In the genomic region with DNA sequence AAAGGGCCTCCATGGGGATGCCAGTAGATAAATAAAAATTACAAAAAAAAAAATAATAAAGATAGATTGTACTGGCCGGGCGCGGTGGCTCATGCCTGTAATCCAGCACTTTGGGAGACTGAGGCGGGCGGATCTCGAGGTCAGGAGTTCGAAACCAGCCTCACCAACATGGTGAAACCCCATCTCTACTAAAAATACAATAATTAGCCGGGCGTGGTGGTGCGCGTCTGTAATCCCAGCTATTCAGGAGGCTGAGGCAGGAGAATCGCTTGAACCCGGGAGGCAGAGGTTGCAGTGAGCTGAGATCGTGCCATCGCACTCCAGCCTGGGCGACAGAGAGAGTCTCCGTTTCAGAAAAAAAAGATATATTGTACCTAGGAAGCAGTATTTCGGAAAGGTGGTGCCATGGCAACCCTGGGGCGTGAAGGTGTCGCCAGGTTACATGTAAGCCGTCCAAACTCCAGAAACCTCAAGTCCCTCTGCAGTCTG, we compare ENCODE assay signal across 9 cellular contexts. TPM values are rescaled to one million over a fixed set of nuclear protein-coding genes. Genes with fewer than 3 reads are reported as not detected.
DNase-seq lines count a peak whose midpoint lies in the region; ATAC-seq and TF ChIP-seq lines count a peak whose summit lies in the region.
"Not testable (repeated sequence)": the region's sequence is repeated elsewhere in the genome, so short reads cannot be mapped to it uniquely, and the experiment has no call there.
"Had no signal": no experiment of that assay in that cellular context is flagged by ENCODE, and none has a peak within 500 bp of the region (broad histone marks: within the 10 kb centered on the region; RNA-seq: fewer than 3 reads in every experiment).

No MANE protein-coding gene starts in this region.

- in situ Hi-C loops in transverse colon (cut with MboI; ENCODE audit: low pct_ligation_motif_present in 1 of 4, low pct_unique_long_range_greater_than_20kb in 1 of 4, low sequenced_read_pairs in 3 of 4), result not testable (repeated sequence)

- H3K27me3 Mint-ChIP-seq in CD4-positive, alpha-beta memory T cell; effector memory CD8-positive, alpha-beta T cell: not testable (repeated sequence)

- peaks cover 7 to 24% of the 10 kb centered on the region in 2 donors for H3K36me3 Mint-ChIP-seq in CD4-positive, alpha-beta memory T cell
- H3K36me3 Mint-ChIP-seq in activated naive CD4-positive, alpha-beta T cell treated with anti-CD3 and anti-CD28 coated beads, Interleukin-2, amount 50 U/mL, for 72 hours, result peaks cover 15 to 19% of the 10 kb centered on the region in 2 donors
- peaks cover 26% of the 10 kb centered on the region for H3K36me3 Mint-ChIP-seq in effector memory CD8-positive, alpha-beta T cell (ENCODE audit: insufficient read depth)

- H3K27ac Mint-ChIP-seq in CD4-positive, alpha-beta memory T cell, result peak overlapping the region; percentile 100
- H3K27ac Mint-ChIP-seq in activated naive CD4-positive, alpha-beta T cell treated with anti-CD3 and anti-CD28 coated beads, Interleukin-2, amount 50 U/mL, for 72 hours, result peak overlapping the region; percentile 96 to 100
- peak overlapping the region; percentile 95 to 98 for H3K27ac Mint-ChIP-seq in effector memory CD8-positive, alpha-beta T cell

- CTCF ChIA-PET in CD4-positive, alpha-beta memory T cell (lab: Charles Lee; ENCODE audit: partially characterized antibody), result interaction anchor here (1.0 to 2.1 kb wide), 5 partner anchors 62 to 573 kb away, joined by 3 to 28 read pairs (median 5); partner anchors contain the start of genes H3-3A, LBR and SRP9

- H3K4me3 ChIP-seq in CD4-positive, alpha-beta memory T cell (ENCODE audit: low read length in 2 of 2), result peak overlapping the region in 1 of 2 donors; percentile 99
- H3K4me3 ChIP-seq in Loucy (ENCODE audit: low read length, poor library complexity, severe bottlenecking), result peak overlapping the region; percentile 69
- H3K4me3 ChIP-seq in lung, skin epidermis: not testable (repeated sequence)
- H3K4me3 ChIP-seq in transverse colon, result peak overlapping the region in 1 of 4 donors; percentile 78

- not testable (repeated sequence) for TF ChIP-seq CTCF in Loucy (conservative IDR thresholded peaks at IDR 0.05; ENCODE audit: low read length); VCaP (conservative IDR thresholded peaks at IDR 0.05); lung (IDR thresholded peaks at IDR 0.05; ENCODE audit: control extremely low read depth, extremely low read depth); transverse colon (IDR thresholded peaks at IDR 0.05)

- DNase-seq in CD4-positive, alpha-beta memory T cell, result peak in 1 of 5 donors; percentile 28
- DNase-seq in activated naive CD4-positive, alpha-beta T cell treated with anti-CD3 and anti-CD28 coated beads, Interleukin-2, amount 50 U/mL, for 72 hours (ENCODE audit: low spot score in 2 of 2); effector memory CD8-positive, alpha-beta T cell; lung (ENCODE audit: low spot score); transverse colon: not testable (repeated sequence)

- H3K9me3 Mint-ChIP-seq in CD4-positive, alpha-beta memory T cell; activated naive CD4-positive, alpha-beta T cell treated with anti-CD3 and anti-CD28 coated beads, Interleukin-2, amount 50 U/mL, for 72 hours; effector memory CD8-positive, alpha-beta T cell: not testable (repeated sequence)

- H3K36me3 ChIP-seq in CD4-positive, alpha-beta memory T cell (ENCODE audit: insufficient read depth, low read length); Loucy (ENCODE audit: insufficient read depth, low read length); lung (ENCODE audit: control insufficient read depth in 2 of 2, insufficient read depth in 2 of 2, low read length in 2 of 2); transverse colon: not testable (repeated sequence)

- peaks cover 59% of the 10 kb centered on the region for H3K79me2 ChIP-seq in Loucy (ENCODE audit: insufficient read depth, low read length)

- H3F3A ChIP-seq in Loucy (ENCODE audit: low read depth), result peaks cover 20% of the 10 kb centered on the region

- intact Hi-C loops in CD4-positive, alpha-beta memory T cell (cut with micrococcal nuclease); transverse colon (cut with DNase I; ENCODE audit: low total_unique reads): not testable (repeated sequence)

- TF ChIP-seq EP300 in transverse colon (IDR thresholded peaks at IDR 0.05; ENCODE audit: low read depth), result not testable (repeated sequence)

- H3K9me2 ChIP-seq in Loucy (replicated peaks; ENCODE audit: low read depth, low read length), result not testable (repeated sequence)

- not testable (repeated sequence) for TF ChIP-seq POLR2A in transverse colon (IDR thresholded peaks at IDR 0.05)

- WGBS in lung, 2 donors, result 79 to 88% methylated on average over 21 of the region's 21 CpGs
- 89 to 90% methylated on average over 11 to 21 of the region's 21 CpGs for WGBS in transverse colon (ENCODE audit: low coverage in 1 of 2), 2 donors

- H3K4me2 ChIP-seq in Loucy (ENCODE audit: low read depth, low read length, poor library complexity, severe bottlenecking), result peak overlapping the region; percentile 82

- peaks cover 45 to 71% (median 58%) of the 10 kb centered on the region in 4 donors for H3K4me1 Mint-ChIP-seq in CD4-positive, alpha-beta memory T cell
- peaks cover 45 to 50% of the 10 kb centered on the region in 2 donors for H3K4me1 Mint-ChIP-seq in effector memory CD8-positive, alpha-beta T cell (ENCODE audit: low read depth in 2 of 2)

- H3K9me3 ChIP-seq in CD4-positive, alpha-beta memory T cell (ENCODE audit: control insufficient read depth in 1 of 2, low read length in 2 of 2); Loucy (ENCODE audit: insufficient read depth, low read depth, low read length); lung (ENCODE audit: control insufficient read depth in 2 of 2, insufficient read depth in 1 of 2, low read length in 1 of 2); transverse colon: not testable (repeated sequence)

- not testable (repeated sequence) for ATAC-seq in activated naive CD4-positive, alpha-beta T cell treated with anti-CD3 and anti-CD28 coated beads, Interleukin-2, amount 50 U/mL, for 72 hours; effector memory CD8-positive, alpha-beta T cell (replicated peaks); lung (ENCODE audit: insufficient read depth, low FRiP score)

- POLR2A ChIA-PET in CD4-positive, alpha-beta memory T cell (lab: Charles Lee; ENCODE audit: partially characterized antibody), result interaction anchor here (0.5 to 22.3 kb wide), 28 partner anchors 10 to 940 kb away, joined by 3 to 614 read pairs (median 8); partner anchors contain the start of genes ACBD3, COQ8A, H3-3A and LBR

- H3K27ac ChIP-seq in CD4-positive, alpha-beta memory T cell (ENCODE audit: low read depth, low read length), result peak overlapping the region; percentile 98
- H3K27ac ChIP-seq in VCaP (peak overlapping the region; percentile 89), lung (ENCODE audit: low read depth in 1 of 2, low read length in 1 of 2) (peak overlapping the region; percentile 99 to 100), skin epidermis (peak overlapping the region in 20 of 21 experiments; percentile 93 to 99 (median 96)), transverse colon (peak overlapping the region; percentile 96 to 100 (median 97))

- H4K20me1 ChIP-seq in Loucy (ENCODE audit: insufficient read depth, low read length, poor library complexity, severe bottlenecking), result peaks cover 27% of the 10 kb centered on the region

- peak overlapping the region in 6 of 8 donors; percentile 2 to 100 (median 100) for H3K4me3 Mint-ChIP-seq in CD4-positive, alpha-beta memory T cell
- peak overlapping the region; percentile 88 to 94 for H3K4me3 Mint-ChIP-seq in effector memory CD8-positive, alpha-beta T cell

- H3K9ac ChIP-seq in Loucy (ENCODE audit: low read depth, low read length, poor library complexity, severe bottlenecking), result peak overlapping the region; percentile 83

- H2AFZ ChIP-seq in Loucy (ENCODE audit: low read length), result not testable (repeated sequence)

- H3K4me1 ChIP-seq in CD4-positive, alpha-beta memory T cell (ENCODE audit: insufficient read depth, low read length), result peaks cover 75% of the 10 kb centered on the region
- H3K4me1 ChIP-seq in Loucy (ENCODE audit: insufficient read depth, low read length, poor library complexity, severe bottlenecking) (peaks cover 74% of the 10 kb centered on the region), lung (ENCODE audit: control insufficient read depth in 2 of 2, insufficient read depth in 2 of 2, low read length in 2 of 2) (peaks cover 13 to 15% of the 10 kb centered on the region in 2 donors), transverse colon (peaks cover 10 to 47% (median 33%) of the 10 kb centered on the region in 4 donors)

- not testable (repeated sequence) for H3K27me3 ChIP-seq in CD4-positive, alpha-beta memory T cell (ENCODE audit: insufficient read depth, low read length); Loucy (ENCODE audit: insufficient read depth, low read length, poor library complexity, severe bottlenecking); lung (ENCODE audit: control insufficient read depth, insufficient read depth); transverse colon

RNA-seq across cellular contexts. Expression of gene SDE2, which starts 1.4 kb away (rescaled TPM):
- total RNA-seq in CD4-positive, alpha-beta memory T cell, result 10 to 100 TPM; 21.1 to 21.2 TPM
- polyA plus RNA-seq in CD4-positive, alpha-beta memory T cell, result 10 to 100 TPM; 10.0 to 18.9 TPM
- total RNA-seq in activated naive CD4-positive, alpha-beta T cell treated with anti-CD3 and anti-CD28 coated beads, Interleukin-2, amount 50 U/mL, for 72 hours, result 10 to 100 TPM; 15.9 to 29.6 TPM
- total RNA-seq in lung (10 to 100 TPM; 17.1 to 35.5 TPM), transverse colon (10 to 100 TPM in 2 of 4 donors, 1 to 10 TPM in 2; 4.4 to 19.2 (median 13.2) TPM)
- 10 to 100 TPM in 1 of 2 donors, 1 to 10 TPM in 1; 6.7 to 13.4 TPM for polyA plus RNA-seq in lung

RNA-seq across cellular contexts. Expression of gene LEFTY2, which starts 59.5 kb away (rescaled TPM):
- total RNA-seq in CD4-positive, alpha-beta memory T cell, result not detected
- not detected for polyA plus RNA-seq in CD4-positive, alpha-beta memory T cell
- total RNA-seq in activated naive CD4-positive, alpha-beta T cell treated with anti-CD3 and anti-CD28 coated beads, Interleukin-2, amount 50 U/mL, for 72 hours, result not detected
- under 1 TPM; 0.48 to 0.52 TPM for total RNA-seq in lung
- polyA plus RNA-seq in lung, result under 1 TPM; 0.11 to 0.22 TPM
- 10 to 100 TPM in 2 of 4 donors, under 1 TPM in 1, not detected in 1; 0.55 to 28.7 (median 24.5) TPM for total RNA-seq in transverse colon
- total RNA-seq: T-helper 2 cell treated with Interferon-gamma antibody and Interleukin-4, amounts not matched to agents 100 ng/mL and 5 ng/mL, for 36 hours had no signal
